Comparison of ENCODE assay signal across 1 cellular context in the genomic region with DNA sequence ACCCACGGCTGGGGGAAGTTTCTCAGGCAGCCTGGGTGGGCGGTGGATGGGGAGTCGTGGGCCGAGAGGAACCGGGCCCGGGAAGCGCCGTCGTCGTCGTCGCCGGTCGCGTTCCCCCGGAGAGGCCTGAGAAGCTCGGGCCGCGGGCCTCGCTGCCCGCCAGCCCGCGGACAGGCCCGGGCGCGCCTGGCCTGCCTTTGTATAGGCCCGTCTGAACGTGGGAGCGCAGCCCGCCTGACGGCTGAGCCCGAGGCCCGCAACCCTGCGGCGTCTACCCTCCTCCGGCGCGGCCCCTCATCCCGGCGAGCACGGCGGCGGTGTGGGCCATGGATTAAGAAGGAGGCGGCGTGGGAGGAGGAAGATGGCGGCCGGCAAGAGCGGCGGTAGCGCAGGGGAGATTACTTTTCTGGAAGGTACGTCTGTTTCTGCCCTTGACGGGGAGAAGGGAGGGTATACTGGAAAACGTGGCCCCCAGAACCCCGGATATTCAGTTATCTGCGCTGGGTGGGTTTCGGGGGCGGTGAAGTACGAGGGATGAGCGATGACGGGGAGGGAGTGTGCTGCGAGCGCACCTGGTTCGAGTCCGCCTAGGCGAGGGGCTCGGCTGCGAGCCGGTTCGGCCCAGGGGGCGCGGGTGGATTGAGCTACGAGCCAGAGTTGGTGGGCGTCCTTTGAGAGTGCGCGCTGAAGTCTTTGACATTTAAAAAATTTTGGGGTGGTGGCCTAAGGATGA.
A peak's percentile ranks its signal among the peaks of the same experiment; 100 is the strongest.
TF ChIP-seq lines count a peak whose summit lies in the region.

No MANE protein-coding gene starts in this region.

TF ChIP-seq in HepG2, 621 proteins besides CTCF, POLR2A, EP300 and RAD21 (continued from another document and continues in another):
- no peak for TF ChIP-seq AGO1 (IDR thresholded peaks at IDR 0.05; ENCODE audit: low read depth, low read length, poor library complexity, severe bottlenecking)
- no peak for TF ChIP-seq HDAC6 (IDR thresholded peaks at IDR 0.05; ENCODE audit: low read depth, low read length)
- TF ChIP-seq SOX6 (IDR thresholded peaks at IDR 0.05): no peak
- no peak for TF ChIP-seq SOX6 (CRISPR knock-in tag; IDR thresholded peaks at IDR 0.05)
- TF ChIP-seq MAZ (IDR thresholded peaks at IDR 0.05; ENCODE audit: borderline replicate concordance, low read depth, low read length): no peak
- peak; percentile 60; the same call in 1 of the 2 replicates for TF ChIP-seq MAZ (CRISPR knock-in tag; IDR thresholded peaks at IDR 0.05; ENCODE audit: low read depth)
- no peak for TF ChIP-seq ZNF792 (CRISPR knock-in tag; IDR thresholded peaks at IDR 0.05)
- TF ChIP-seq KLF6 (CRISPR knock-in tag; IDR thresholded peaks at IDR 0.05): peak; percentile 24; the same call in 1 of the 2 replicates
- TF ChIP-seq ZNF768 (CRISPR knock-in tag; IDR thresholded peaks at IDR 0.05): peak; percentile 64; the same call in 1 of the 2 replicates
- 0 out of 2 replicates have a peak, but pooled peaks have one; percentile 14 for TF ChIP-seq ZSCAN31 (CRISPR knock-in tag; IDR thresholded peaks at IDR 0.05; ENCODE audit: low read depth)
- TF ChIP-seq, protein P1, sequence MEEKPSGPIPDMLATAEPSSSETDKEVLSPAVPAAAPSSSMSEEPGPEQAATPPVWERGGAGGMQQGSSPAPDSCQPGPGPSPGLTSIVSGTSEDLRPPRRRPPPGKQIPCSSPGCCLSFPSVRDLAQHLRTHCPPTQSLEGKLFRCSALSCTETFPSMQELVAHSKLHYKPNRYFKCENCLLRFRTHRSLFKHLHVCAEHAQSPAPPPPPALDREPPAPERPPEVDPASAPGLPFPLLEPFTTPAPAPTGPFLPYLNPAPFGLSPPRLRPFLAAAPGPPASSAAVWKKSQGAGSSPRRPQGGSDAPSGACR (CRISPR knock-in tag; IDR thresholded peaks at IDR 0.05): no peak
- no peak for TF ChIP-seq KDM5A (IDR thresholded peaks at IDR 0.05; ENCODE audit: borderline replicate concordance, low read length)
- TF ChIP-seq SMARCC2 (IDR thresholded peaks at IDR 0.05): no peak
- TF ChIP-seq, protein P2, sequence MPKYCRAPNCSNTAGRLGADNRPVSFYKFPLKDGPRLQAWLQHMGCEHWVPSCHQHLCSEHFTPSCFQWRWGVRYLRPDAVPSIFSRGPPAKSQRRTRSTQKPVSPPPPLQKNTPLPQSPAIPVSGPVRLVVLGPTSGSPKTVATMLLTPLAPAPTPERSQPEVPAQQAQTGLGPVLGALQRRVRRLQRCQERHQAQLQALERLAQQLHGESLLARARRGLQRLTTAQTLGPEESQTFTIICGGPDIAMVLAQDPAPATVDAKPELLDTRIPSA (CRISPR knock-in tag; IDR thresholded peaks at IDR 0.05; ENCODE audit: borderline replicate concordance): no peak
- TF ChIP-seq DNMT1 (CRISPR knock-in tag; IDR thresholded peaks at IDR 0.05): no peak
- TF ChIP-seq ZC3H13 (CRISPR knock-in tag; IDR thresholded peaks at IDR 0.05): peak; percentile 41
- TF ChIP-seq, protein P3, sequence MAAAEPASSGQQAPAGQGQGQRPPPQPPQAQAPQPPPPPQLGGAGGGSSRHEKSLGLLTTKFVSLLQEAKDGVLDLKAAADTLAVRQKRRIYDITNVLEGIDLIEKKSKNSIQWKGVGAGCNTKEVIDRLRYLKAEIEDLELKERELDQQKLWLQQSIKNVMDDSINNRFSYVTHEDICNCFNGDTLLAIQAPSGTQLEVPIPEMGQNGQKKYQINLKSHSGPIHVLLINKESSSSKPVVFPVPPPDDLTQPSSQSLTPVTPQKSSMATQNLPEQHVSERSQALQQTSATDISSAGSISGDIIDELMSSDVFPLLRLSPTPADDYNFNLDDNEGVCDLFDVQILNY (CRISPR knock-in tag; conservative IDR thresholded peaks at IDR 0.05): peak; percentile 44; the same call in 1 of the 2 replicates
- TF ChIP-seq, protein P4, sequence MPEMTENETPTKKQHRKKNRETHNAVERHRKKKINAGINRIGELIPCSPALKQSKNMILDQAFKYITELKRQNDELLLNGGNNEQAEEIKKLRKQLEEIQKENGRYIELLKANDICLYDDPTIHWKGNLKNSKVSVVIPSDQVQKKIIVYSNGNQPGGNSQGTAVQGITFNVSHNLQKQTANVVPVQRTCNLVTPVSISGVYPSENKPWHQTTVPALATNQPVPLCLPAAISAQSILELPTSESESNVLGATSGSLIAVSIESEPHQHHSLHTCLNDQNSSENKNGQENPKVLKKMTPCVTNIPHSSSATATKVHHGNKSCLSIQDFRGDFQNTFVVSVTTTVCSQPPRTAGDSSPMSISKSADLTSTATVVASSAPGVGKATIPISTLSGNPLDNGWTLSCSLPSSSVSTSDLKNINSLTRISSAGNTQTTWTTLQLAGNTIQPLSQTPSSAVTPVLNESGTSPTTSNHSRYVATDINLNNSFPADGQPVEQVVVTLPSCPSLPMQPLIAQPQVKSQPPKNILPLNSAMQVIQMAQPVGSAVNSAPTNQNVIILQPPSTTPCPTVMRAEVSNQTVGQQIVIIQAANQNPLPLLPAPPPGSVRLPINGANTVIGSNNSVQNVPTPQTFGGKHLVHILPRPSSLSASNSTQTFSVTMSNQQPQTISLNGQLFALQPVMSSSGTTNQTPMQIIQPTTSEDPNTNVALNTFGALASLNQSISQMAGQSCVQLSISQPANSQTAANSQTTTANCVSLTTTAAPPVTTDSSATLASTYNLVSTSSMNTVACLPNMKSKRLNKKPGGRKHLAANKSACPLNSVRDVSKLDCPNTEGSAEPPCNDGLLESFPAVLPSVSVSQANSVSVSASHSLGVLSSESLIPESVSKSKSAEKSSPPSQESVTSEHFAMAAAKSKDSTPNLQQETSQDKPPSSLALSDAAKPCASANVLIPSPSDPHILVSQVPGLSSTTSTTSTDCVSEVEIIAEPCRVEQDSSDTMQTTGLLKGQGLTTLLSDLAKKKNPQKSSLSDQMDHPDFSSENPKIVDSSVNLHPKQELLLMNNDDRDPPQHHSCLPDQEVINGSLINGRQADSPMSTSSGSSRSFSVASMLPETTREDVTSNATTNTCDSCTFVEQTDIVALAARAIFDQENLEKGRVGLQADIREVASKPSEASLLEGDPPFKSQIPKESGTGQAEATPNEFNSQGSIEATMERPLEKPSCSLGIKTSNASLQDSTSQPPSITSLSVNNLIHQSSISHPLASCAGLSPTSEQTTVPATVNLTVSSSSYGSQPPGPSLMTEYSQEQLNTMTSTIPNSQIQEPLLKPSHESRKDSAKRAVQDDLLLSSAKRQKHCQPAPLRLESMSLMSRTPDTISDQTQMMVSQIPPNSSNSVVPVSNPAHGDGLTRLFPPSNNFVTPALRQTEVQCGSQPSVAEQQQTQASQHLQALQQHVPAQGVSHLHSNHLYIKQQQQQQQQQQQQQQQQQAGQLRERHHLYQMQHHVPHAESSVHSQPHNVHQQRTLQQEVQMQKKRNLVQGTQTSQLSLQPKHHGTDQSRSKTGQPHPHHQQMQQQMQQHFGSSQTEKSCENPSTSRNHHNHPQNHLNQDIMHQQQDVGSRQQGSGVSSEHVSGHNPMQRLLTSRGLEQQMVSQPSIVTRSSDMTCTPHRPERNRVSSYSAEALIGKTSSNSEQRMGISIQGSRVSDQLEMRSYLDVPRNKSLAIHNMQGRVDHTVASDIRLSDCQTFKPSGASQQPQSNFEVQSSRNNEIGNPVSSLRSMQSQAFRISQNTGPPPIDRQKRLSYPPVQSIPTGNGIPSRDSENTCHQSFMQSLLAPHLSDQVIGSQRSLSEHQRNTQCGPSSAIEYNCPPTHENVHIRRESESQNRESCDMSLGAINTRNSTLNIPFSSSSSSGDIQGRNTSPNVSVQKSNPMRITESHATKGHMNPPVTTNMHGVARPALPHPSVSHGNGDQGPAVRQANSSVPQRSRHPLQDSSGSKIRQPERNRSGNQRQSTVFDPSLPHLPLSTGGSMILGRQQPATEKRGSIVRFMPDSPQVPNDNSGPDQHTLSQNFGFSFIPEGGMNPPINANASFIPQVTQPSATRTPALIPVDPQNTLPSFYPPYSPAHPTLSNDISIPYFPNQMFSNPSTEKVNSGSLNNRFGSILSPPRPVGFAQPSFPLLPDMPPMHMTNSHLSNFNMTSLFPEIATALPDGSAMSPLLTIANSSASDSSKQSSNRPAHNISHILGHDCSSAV (CRISPR knock-in tag; IDR thresholded peaks at IDR 0.05; ENCODE audit: borderline replicate concordance): no peak
- TF ChIP-seq, protein P5, sequence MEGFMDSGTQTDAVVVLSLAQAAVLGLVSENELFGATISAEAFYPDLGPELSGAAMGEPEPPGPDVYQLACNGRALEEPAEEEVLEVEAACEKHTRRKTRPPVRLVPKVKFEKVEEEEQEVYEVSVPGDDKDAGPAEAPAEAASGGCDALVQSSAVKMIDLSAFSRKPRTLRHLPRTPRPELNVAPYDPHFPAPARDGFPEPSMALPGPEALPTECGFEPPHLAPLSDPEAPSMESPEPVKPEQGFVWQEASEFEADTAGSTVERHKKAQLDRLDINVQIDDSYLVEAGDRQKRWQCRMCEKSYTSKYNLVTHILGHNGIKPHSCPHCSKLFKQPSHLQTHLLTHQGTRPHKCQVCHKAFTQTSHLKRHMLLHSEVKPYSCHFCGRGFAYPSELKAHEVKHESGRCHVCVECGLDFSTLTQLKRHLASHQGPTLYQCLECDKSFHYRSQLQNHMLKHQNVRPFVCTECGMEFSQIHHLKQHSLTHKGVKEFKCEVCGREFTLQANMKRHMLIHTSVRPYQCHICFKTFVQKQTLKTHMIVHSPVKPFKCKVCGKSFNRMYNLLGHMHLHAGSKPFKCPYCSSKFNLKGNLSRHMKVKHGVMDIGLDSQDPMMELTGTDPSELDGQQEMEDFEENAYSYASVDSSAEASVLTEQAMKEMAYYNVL (CRISPR knock-in tag; IDR thresholded peaks at IDR 0.05; ENCODE audit: borderline replicate concordance): no peak
- no peak for TF ChIP-seq ATM (IDR thresholded peaks at IDR 0.05; ENCODE audit: borderline replicate concordance)
- TF ChIP-seq, protein P6, sequence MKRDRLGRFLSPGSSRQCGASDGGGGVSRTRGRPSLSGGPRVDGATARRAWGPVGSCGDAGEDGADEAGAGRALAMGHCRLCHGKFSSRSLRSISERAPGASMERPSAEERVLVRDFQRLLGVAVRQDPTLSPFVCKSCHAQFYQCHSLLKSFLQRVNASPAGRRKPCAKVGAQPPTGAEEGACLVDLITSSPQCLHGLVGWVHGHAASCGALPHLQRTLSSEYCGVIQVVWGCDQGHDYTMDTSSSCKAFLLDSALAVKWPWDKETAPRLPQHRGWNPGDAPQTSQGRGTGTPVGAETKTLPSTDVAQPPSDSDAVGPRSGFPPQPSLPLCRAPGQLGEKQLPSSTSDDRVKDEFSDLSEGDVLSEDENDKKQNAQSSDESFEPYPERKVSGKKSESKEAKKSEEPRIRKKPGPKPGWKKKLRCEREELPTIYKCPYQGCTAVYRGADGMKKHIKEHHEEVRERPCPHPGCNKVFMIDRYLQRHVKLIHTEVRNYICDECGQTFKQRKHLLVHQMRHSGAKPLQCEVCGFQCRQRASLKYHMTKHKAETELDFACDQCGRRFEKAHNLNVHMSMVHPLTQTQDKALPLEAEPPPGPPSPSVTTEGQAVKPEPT (CRISPR knock-in tag; IDR thresholded peaks at IDR 0.05; ENCODE audit: low read depth): no peak
- TF ChIP-seq, protein P7, sequence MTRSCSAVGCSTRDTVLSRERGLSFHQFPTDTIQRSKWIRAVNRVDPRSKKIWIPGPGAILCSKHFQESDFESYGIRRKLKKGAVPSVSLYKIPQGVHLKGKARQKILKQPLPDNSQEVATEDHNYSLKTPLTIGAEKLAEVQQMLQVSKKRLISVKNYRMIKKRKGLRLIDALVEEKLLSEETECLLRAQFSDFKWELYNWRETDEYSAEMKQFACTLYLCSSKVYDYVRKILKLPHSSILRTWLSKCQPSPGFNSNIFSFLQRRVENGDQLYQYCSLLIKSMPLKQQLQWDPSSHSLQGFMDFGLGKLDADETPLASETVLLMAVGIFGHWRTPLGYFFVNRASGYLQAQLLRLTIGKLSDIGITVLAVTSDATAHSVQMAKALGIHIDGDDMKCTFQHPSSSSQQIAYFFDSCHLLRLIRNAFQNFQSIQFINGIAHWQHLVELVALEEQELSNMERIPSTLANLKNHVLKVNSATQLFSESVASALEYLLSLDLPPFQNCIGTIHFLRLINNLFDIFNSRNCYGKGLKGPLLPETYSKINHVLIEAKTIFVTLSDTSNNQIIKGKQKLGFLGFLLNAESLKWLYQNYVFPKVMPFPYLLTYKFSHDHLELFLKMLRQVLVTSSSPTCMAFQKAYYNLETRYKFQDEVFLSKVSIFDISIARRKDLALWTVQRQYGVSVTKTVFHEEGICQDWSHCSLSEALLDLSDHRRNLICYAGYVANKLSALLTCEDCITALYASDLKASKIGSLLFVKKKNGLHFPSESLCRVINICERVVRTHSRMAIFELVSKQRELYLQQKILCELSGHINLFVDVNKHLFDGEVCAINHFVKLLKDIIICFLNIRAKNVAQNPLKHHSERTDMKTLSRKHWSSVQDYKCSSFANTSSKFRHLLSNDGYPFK (CRISPR knock-in tag; IDR thresholded peaks at IDR 0.05; ENCODE audit: borderline replicate concordance): peak; percentile 47; the same call in 1 of the 2 replicates
- no peak for TF ChIP-seq ZNF292 (CRISPR knock-in tag; IDR thresholded peaks at IDR 0.05; ENCODE audit: borderline replicate concordance, low read depth)
- TF ChIP-seq ZFP36 (IDR thresholded peaks at IDR 0.05; ENCODE audit: borderline replicate concordance, low read depth, low read length, partially characterized antibody): no peak
- no peak for TF ChIP-seq NONO (IDR thresholded peaks at IDR 0.05)
- TF ChIP-seq NONO (CRISPR knock-in tag; conservative IDR thresholded peaks at IDR 0.05): peak; percentile 17; the same call in 1 of the 2 replicates
- TF ChIP-seq MXD4 (CRISPR knock-in tag; IDR thresholded peaks at IDR 0.05): peak; percentile 74
- TF ChIP-seq, protein P8, sequence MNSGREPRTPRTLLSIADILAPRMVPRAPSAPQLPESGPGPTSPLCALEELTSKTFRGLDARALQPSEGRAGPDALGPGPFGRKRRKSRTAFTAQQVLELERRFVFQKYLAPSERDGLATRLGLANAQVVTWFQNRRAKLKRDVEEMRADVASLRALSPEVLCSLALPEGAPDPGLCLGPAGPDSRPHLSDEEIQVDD (CRISPR knock-in tag; IDR thresholded peaks at IDR 0.05; ENCODE audit: borderline replicate concordance): no peak
- no peak for TF ChIP-seq CCDC6 (CRISPR knock-in tag; IDR thresholded peaks at IDR 0.05)
- TF ChIP-seq SIX4 (CRISPR knock-in tag; IDR thresholded peaks at IDR 0.05): no peak
- 0 out of 2 replicates have a peak, but pooled peaks have one; percentile 74 for TF ChIP-seq ZNF749 (CRISPR knock-in tag; IDR thresholded peaks at IDR 0.05; ENCODE audit: borderline replicate concordance)
- TF ChIP-seq ZBTB20 (CRISPR knock-in tag; IDR thresholded peaks at IDR 0.05; ENCODE audit: borderline replicate concordance, low read depth): no peak
- TF ChIP-seq, protein P9, sequence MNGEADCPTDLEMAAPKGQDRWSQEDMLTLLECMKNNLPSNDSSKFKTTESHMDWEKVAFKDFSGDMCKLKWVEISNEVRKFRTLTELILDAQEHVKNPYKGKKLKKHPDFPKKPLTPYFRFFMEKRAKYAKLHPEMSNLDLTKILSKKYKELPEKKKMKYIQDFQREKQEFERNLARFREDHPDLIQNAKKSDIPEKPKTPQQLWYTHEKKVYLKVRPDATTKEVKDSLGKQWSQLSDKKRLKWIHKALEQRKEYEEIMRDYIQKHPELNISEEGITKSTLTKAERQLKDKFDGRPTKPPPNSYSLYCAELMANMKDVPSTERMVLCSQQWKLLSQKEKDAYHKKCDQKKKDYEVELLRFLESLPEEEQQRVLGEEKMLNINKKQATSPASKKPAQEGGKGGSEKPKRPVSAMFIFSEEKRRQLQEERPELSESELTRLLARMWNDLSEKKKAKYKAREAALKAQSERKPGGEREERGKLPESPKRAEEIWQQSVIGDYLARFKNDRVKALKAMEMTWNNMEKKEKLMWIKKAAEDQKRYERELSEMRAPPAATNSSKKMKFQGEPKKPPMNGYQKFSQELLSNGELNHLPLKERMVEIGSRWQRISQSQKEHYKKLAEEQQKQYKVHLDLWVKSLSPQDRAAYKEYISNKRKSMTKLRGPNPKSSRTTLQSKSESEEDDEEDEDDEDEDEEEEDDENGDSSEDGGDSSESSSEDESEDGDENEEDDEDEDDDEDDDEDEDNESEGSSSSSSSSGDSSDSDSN (CRISPR knock-in tag; IDR thresholded peaks at IDR 0.05): peak; percentile 95; the same call in 1 of the 2 replicates
